Comparison of ENCODE assay signal across 20 cellular contexts in the genomic region with DNA sequence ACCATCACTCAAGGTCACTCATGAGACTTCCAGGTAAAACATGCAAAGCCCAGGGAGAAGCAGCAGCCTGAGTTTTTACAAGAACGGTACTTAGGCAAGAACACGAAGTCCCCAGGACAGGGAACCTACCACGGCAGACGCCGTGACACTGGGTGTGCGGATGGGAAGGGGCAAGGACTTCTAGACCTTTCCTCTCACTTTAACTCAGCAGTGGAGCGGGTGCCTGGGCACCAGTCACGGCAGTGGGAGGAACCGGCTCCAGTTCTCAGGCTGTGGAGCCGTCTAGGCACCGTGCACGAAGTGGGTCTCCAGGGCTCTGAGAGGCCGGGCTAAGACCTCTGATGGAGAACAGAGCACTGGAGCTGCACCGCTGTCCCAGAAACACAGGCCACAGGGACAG. TPM values are rescaled to one million over a fixed set of nuclear protein-coding genes. Genes with fewer than 3 reads are reported as not detected.
DNase-seq lines count a peak whose midpoint lies in the region; ATAC-seq, FAIRE-seq and TF ChIP-seq lines count a peak whose summit lies in the region.
"Had no signal": no experiment of that assay in that cellular context is flagged by ENCODE, and none has a peak within 500 bp of the region (broad histone marks: within the 10 kb centered on the region; RNA-seq: fewer than 3 reads in every experiment).

No MANE protein-coding gene starts in this region.

- no peak for DNase-seq in WTC11 (ENCODE audit: low spot score)
- no peak for DNase-seq in HepG2 (ENCODE audit: low spot score)
- DNase-seq in spleen, result no peak
- DNase-seq in MM.1S, result no peak
- no peak for DNase-seq in superior temporal gyrus (ENCODE audit: extremely low spot score)
- DNase-seq: activated CD4-positive, alpha-beta memory T cell treated with anti-CD3 and anti-CD28 coated beads, Interleukin-2, amount 10 ng/mL, durations not matched to agents 7 days and 5 days; activated naive CD4-positive, alpha-beta T cell; CD4-positive, alpha-beta T cell; GF-D8; NCI-H1694 treated with DMSO at 0.1 percent for 48 hours; NCI-H446; NK-92 treated with Interleukin-12 subunit alpha and Interleukin-12 subunit beta, amount 100 ng/mL, for 24 hours; RPMI8226; stimulated activated CD8-positive, alpha-beta memory T cell treated with anti-CD3 and anti-CD28 coated beads, Interleukin-4, amount 100 ng/mL, for 48 hours had no signal

- H3K4me1 ChIP-seq in HEK293 (ENCODE audit: control insufficient read depth, insufficient read depth, low read length) (no peaks in the 10 kb centered on the region), HepG2 (ENCODE audit: insufficient read depth, low read length) (peaks cover 52% of the 10 kb centered on the region), spleen (peaks cover 4 to 81% (median 56%) of the 10 kb centered on the region in 6 donors), MM.1S (ENCODE audit: low read length) (peaks cover 5% of the 10 kb centered on the region)

- H3K27ac ChIP-seq in HEK293 (ENCODE audit: extremely low read depth, low read depth, low read length) (no peak overlapping the region), HepG2 (ENCODE audit: extremely low read length, insufficient read depth, low read length) (no peak overlapping the region), spleen (peak overlapping the region; percentile 61 to 92 (median 87)), MM.1S (ENCODE audit: low read length) (no peak overlapping the region)

- CTCF ChIA-PET in HEK293 (lab: Yijun Ruan, JAX) (no interaction called here), WTC11 (lab: Charles Lee) (interaction anchor here (1.0 to 2.7 kb wide), 2 partner anchors 12 to 53 kb away, joined by 3 to 9 read pairs; no protein-coding TSS in a partner anchor), HepG2 (lab: Yijun Ruan, JAX; ENCODE audit: low intra/inter-chr PET ratio, low total read pairs) (interaction anchor here (1.5 kb wide), 1 partner anchor 35 kb away, joined by 4 read pairs; no protein-coding TSS in a partner anchor)

- TF ChIP-seq POLR2A in HepG2 (IDR thresholded peaks at IDR 0.05; ENCODE audit: insufficient read depth in 1 of 2, low read depth in 2 of 2, low read length in 2 of 2) (no peak), spleen (IDR thresholded peaks at IDR 0.05) (no peak)

- H3K27me3 ChIP-seq in HepG2 (ENCODE audit: control insufficient read depth in 1 of 2, insufficient read depth in 2 of 2, low read length in 2 of 2) (peaks cover 8 to 28% of the 10 kb centered on the region in 2 experiments), spleen (replicated peaks in 1 of 7) (peaks cover 0 to 76% (median 30%) of the 10 kb centered on the region in 7 donors), MM.1S (replicated peaks; ENCODE audit: insufficient read depth, low read length) (peaks cover 59% of the 10 kb centered on the region)

- H3K4me3 ChIP-seq in HEK293 (ENCODE audit: low read depth, low read length) (no peak overlapping the region), HepG2 (replicated peaks in 1 of 3; ENCODE audit: insufficient read depth in 1 of 3, low read depth in 2 of 3, low read length in 3 of 3) (no peak overlapping the region; a peak in 1 of 6 replicates), spleen (peak overlapping the region; percentile 5 to 83 (median 58)), MM.1S (ENCODE audit: low read length) (no peak overlapping the region)
- H3K4me3 ChIP-seq: K562 had no signal

- 0 out of 2 replicates have a peak overlapping the region, but pooled peaks have one; percentile 78 for H3K4me3 Mint-ChIP-seq in WTC11
- H3K4me3 Mint-ChIP-seq: activated CD4-positive, alpha-beta memory T cell treated with anti-CD3 and anti-CD28 coated beads, Interleukin-2, amount 10 ng/mL, durations not matched to agents 7 days and 5 days; CD4-positive, alpha-beta T cell had no signal

- in situ Hi-C loops in HepG2 (cut with HindIII; ENCODE audit: extremely low pct_ligation_motif_present, low pct_unique_long_range_greater_than_20kb), result no loop called here

- H4K20me1 ChIP-seq in HepG2 (ENCODE audit: insufficient read depth, low read length) (peaks cover 6% of the 10 kb centered on the region; the same call in 1 of the 2 replicates), MM.1S (ENCODE audit: insufficient read depth, low read length) (no peaks in the 10 kb centered on the region)

- H3K27ac Mint-ChIP-seq in WTC11, result no peak overlapping the region
- H3K27ac Mint-ChIP-seq: activated CD4-positive, alpha-beta memory T cell treated with anti-CD3 and anti-CD28 coated beads, Interleukin-2, amount 10 ng/mL, durations not matched to agents 7 days and 5 days; CD4-positive, alpha-beta T cell had no signal

- no peak for TF ChIP-seq RAD21 in HepG2 (CRISPR knock-in tag; IDR thresholded peaks at IDR 0.05)

- peaks cover 30% of the 10 kb centered on the region for H3K4me1 Mint-ChIP-seq in WTC11

- ATAC-seq in WTC11, result no peak
- ATAC-seq in HepG2, result no peak
- ATAC-seq in GM21390 (IDR thresholded peaks at IDR 0.05; ENCODE audit: unreplicated experiment), result no peak
- ATAC-seq in HG03159 (IDR thresholded peaks at IDR 0.05; ENCODE audit: unreplicated experiment), result no peak
- ATAC-seq: K562 had no signal

- no peaks in the 10 kb centered on the region for H3K9me2 ChIP-seq in MM.1S (replicated peaks; ENCODE audit: insufficient read depth, low read length)

- H2AFZ ChIP-seq in HepG2 (ENCODE audit: low read length) (no peak overlapping the region), MM.1S (ENCODE audit: low read length) (no peak overlapping the region)

- H3K9me3 Mint-ChIP-seq in WTC11, result no peaks in the 10 kb centered on the region
- H3K9me3 Mint-ChIP-seq: activated CD4-positive, alpha-beta memory T cell treated with anti-CD3 and anti-CD28 coated beads, Interleukin-2, amount 10 ng/mL, durations not matched to agents 7 days and 5 days; CD4-positive, alpha-beta T cell; central memory CD8-positive, alpha-beta T cell had no signal

- TF ChIP-seq EP300 in HepG2 (IDR thresholded peaks at IDR 0.05; ENCODE audit: low read depth in 2 of 2, low read length in 2 of 2) (no peak), HepG2 (CRISPR knock-in tag; IDR thresholded peaks at IDR 0.05; ENCODE audit: borderline replicate concordance) (no peak)

- POLR2A ChIA-PET in HEK293 (lab: Yijun Ruan, JAX), result no interaction called here
- POLR2A ChIA-PET in WTC11 (lab: Charles Lee), result no interaction called here
- POLR2A ChIA-PET in HepG2 (lab: Yijun Ruan, JAX), result no interaction called here

- peaks cover 36% of the 10 kb centered on the region for H3K27me3 Mint-ChIP-seq in WTC11 (ENCODE audit: low read depth)

- WGBS in HepG2 (ENCODE audit: low lambda C conversion rate), result 69% methylated on average over 14 of the region's 14 CpGs
- WGBS in spleen, 5 donors, result 45 to 79% (median 71%) methylated on average over 13 to 14 of the region's 14 CpGs

- no peaks in the 10 kb centered on the region for H3K36me3 Mint-ChIP-seq in WTC11

- no TSS peak for BruUV-seq in HepG2 (replicated peaks; lab: Mats Ljungman, UMichigan)

- H3K9ac ChIP-seq in HepG2 (ENCODE audit: insufficient read depth, low read depth, low read length) (no peak overlapping the region), MM.1S (ENCODE audit: low read length) (no peak overlapping the region)

- H3F3A ChIP-seq in MM.1S (ENCODE audit: insufficient read depth, low read length), result no peaks in the 10 kb centered on the region

- TF ChIP-seq CTCF in HEK293 (tag by site-specific recombination; IDR thresholded peaks at IDR 0.05) (no peak), WTC11 (IDR thresholded peaks at IDR 0.05) (no peak), HepG2 (CRISPR knock-in tag; IDR thresholded peaks at IDR 0.05) (no peak), spleen (IDR thresholded peaks at IDR 0.05 in 8 of 11, conservative IDR thresholded peaks at IDR 0.05 in 3 of 11) (no peak), MM.1S (IDR thresholded peaks at IDR 0.05; ENCODE audit: low read length) (no peak)

- intact Hi-C loops in HepG2 (cut with micrococcal nuclease; ENCODE audit: unreplicated experiment) (no loop called here), spleen (cut with DNase I; ENCODE audit: low total_unique reads) (no loop called here)

- H3K79me2 ChIP-seq in HepG2 (ENCODE audit: insufficient read depth, low read length), result no peaks in the 10 kb centered on the region
- no peaks in the 10 kb centered on the region for H3K79me2 ChIP-seq in MM.1S (ENCODE audit: low read length)

- H3K4me2 ChIP-seq in HepG2 (ENCODE audit: low read depth, low read length) (peak overlapping the region; percentile 88), MM.1S (ENCODE audit: low read depth, low read length) (no peak overlapping the region)

- H3K9me3 ChIP-seq in HEK293 (ENCODE audit: control insufficient read depth, insufficient read depth, low read depth, low read length) (no peaks in the 10 kb centered on the region), HepG2 (ENCODE audit: low read length) (no peaks in the 10 kb centered on the region), spleen (no peaks in the 10 kb centered on the region), MM.1S (replicated peaks; ENCODE audit: insufficient read depth, low read length) (no peaks in the 10 kb centered on the region)

- FAIRE-seq in HepG2 (lab: Jason Lieb, UNC), result no peak

- no peaks in the 10 kb centered on the region for H3K36me3 ChIP-seq in HEK293 (ENCODE audit: control insufficient read depth in 2 of 2, insufficient read depth in 1 of 2, low read length in 2 of 2)
- no peaks in the 10 kb centered on the region for H3K36me3 ChIP-seq in HepG2 (replicated peaks in 1 of 2; ENCODE audit: control insufficient read depth in 1 of 2, insufficient read depth in 2 of 2, low read length in 2 of 2)
- no peaks in the 10 kb centered on the region for H3K36me3 ChIP-seq in spleen
- no peaks in the 10 kb centered on the region for H3K36me3 ChIP-seq in MM.1S (replicated peaks; ENCODE audit: insufficient read depth, low read length)

RNA-seq across cellular contexts. Expression of a gene that starts 2.5 kb away (rescaled TPM):
- total RNA-seq in WTC11 (2021), result 18.9 to 20.1 TPM (median 20.1 TPM) in 3 replicates
- 10.9 and 13.5 TPM in 2 replicates for total RNA-seq in HepG2 (2016; rRNA removed; fragmentation: Illumina TruSeq; extraction: Trizol)
- 74.9 and 80.6 TPM in 2 replicates for total RNA-seq in HepG2 (2016; cell fraction: cytosol; rRNA removed; fragmentation: Illumina TruSeq; extraction: Trizol; ENCODE audit: low read depth)
- 10.9 and 15.4 TPM in 2 replicates for total RNA-seq in HepG2 (2016; cell fraction: insoluble cytoplasmic fraction; rRNA removed; fragmentation: Illumina TruSeq; extraction: Trizol)
- 51.8 and 55.2 TPM in 2 replicates for total RNA-seq in HepG2 (2016; cell fraction: membrane; rRNA removed; fragmentation: Illumina TruSeq; extraction: Trizol)
- 8.7 and 9.2 TPM in 2 replicates for total RNA-seq in HepG2 (2016; cell fraction: nucleus; rRNA removed; fragmentation: Illumina TruSeq; extraction: Trizol)
- 1.6 and 2.7 TPM in 2 replicates for polyA plus RNA-seq in HepG2 (2011; rRNA removed)
- 1.6 and 2.0 TPM in 2 replicates for polyA plus RNA-seq in HepG2 (2011; cell fraction: cytosol; rRNA removed)
- polyA plus RNA-seq in HepG2 (2011; cell fraction: nucleus; rRNA removed), result 7.2 and 7.6 TPM in 2 replicates
- polyA plus RNA-seq in HepG2 (2012), result 3.8 and 5.3 TPM in 2 replicates
- 0.45 and 0.85 TPM in 2 replicates for polyA plus RNA-seq in HepG2 (2016; cell fraction: cytosol; fragmentation: Illumina TruSeq; extraction: Trizol; ENCODE audit: low read depth)
- polyA plus RNA-seq in HepG2 (2016; cell fraction: insoluble cytoplasmic fraction; fragmentation: Illumina TruSeq; extraction: Trizol; ENCODE audit: low read depth), result 3.9 and 4.2 TPM in 2 replicates
- 1.4 and 1.5 TPM in 2 replicates for polyA plus RNA-seq in HepG2 (2016; cell fraction: membrane; fragmentation: Illumina TruSeq; extraction: Trizol; ENCODE audit: low read depth)
- 7.1 and 7.5 TPM in 2 replicates for polyA plus RNA-seq in HepG2 (2016; cell fraction: nucleus; fragmentation: Illumina TruSeq; extraction: Trizol; ENCODE audit: insufficient read depth, low read depth)
- polyA minus RNA-seq in HepG2 (2011; rRNA and poly(A)+ RNA removed; ENCODE audit: low replicate concordance), result 18.8 and 33.6 TPM in 2 replicates
- polyA minus RNA-seq in HepG2 (2011; cell fraction: cytosol; rRNA and poly(A)+ RNA removed), result 8.3 and 9.0 TPM in 2 replicates
- polyA minus RNA-seq in HepG2 (2011; cell fraction: nucleus; rRNA and poly(A)+ RNA removed), result 5.4 and 9.1 TPM in 2 replicates
- total RNA-seq in spleen, result 10 to 100 TPM; 27.6 to 76.5 (median 35.9) TPM
- 10 to 100 TPM in 1 of 3 donors, 1 to 10 TPM in 2; 3.6 to 14.7 (median 4.7) TPM for polyA plus RNA-seq in spleen

RNA-seq across cellular contexts. Expression of a gene that starts 32.8 kb away (rescaled TPM):
- 0.11 TPM in 1 of 3 replicates, not detected in the others for total RNA-seq in WTC11 (2021)
- total RNA-seq in HepG2 (2016; rRNA removed; fragmentation: Illumina TruSeq; extraction: Trizol), result not detected in 2 replicates
- total RNA-seq in HepG2 (2016; cell fraction: cytosol; rRNA removed; fragmentation: Illumina TruSeq; extraction: Trizol; ENCODE audit: low read depth), result not detected in 2 replicates
- total RNA-seq in HepG2 (2016; cell fraction: insoluble cytoplasmic fraction; rRNA removed; fragmentation: Illumina TruSeq; extraction: Trizol), result not detected in 2 replicates
- not detected in 2 replicates for total RNA-seq in HepG2 (2016; cell fraction: membrane; rRNA removed; fragmentation: Illumina TruSeq; extraction: Trizol)
- total RNA-seq in HepG2 (2016; cell fraction: nucleus; rRNA removed; fragmentation: Illumina TruSeq; extraction: Trizol), result not detected in 2 replicates
- not detected in 2 replicates for polyA plus RNA-seq in HepG2 (2011; rRNA removed)
- polyA plus RNA-seq in HepG2 (2011; cell fraction: cytosol; rRNA removed), result not detected in 2 replicates
- polyA plus RNA-seq in HepG2 (2011; cell fraction: nucleus; rRNA removed), result not detected in 2 replicates
- not detected in 2 replicates for polyA plus RNA-seq in HepG2 (2012)
- not detected in 2 replicates for polyA plus RNA-seq in HepG2 (2016; cell fraction: cytosol; fragmentation: Illumina TruSeq; extraction: Trizol; ENCODE audit: low read depth)
- not detected in 2 replicates for polyA plus RNA-seq in HepG2 (2016; cell fraction: insoluble cytoplasmic fraction; fragmentation: Illumina TruSeq; extraction: Trizol; ENCODE audit: low read depth)
- not detected in 2 replicates for polyA plus RNA-seq in HepG2 (2016; cell fraction: membrane; fragmentation: Illumina TruSeq; extraction: Trizol; ENCODE audit: low read depth)
- polyA plus RNA-seq in HepG2 (2016; cell fraction: nucleus; fragmentation: Illumina TruSeq; extraction: Trizol; ENCODE audit: insufficient read depth, low read depth), result not detected in 2 replicates
- not detected in 2 replicates for polyA minus RNA-seq in HepG2 (2011; rRNA and poly(A)+ RNA removed; ENCODE audit: low replicate concordance)
- not detected in 2 replicates for polyA minus RNA-seq in HepG2 (2011; cell fraction: cytosol; rRNA and poly(A)+ RNA removed)
- not detected in 2 replicates for polyA minus RNA-seq in HepG2 (2011; cell fraction: nucleus; rRNA and poly(A)+ RNA removed)
- total RNA-seq in spleen, result not detected
- polyA plus RNA-seq in spleen, result under 1 TPM; 0.49 to 0.86 (median 0.57) TPM
- total RNA-seq: activated CD4-positive, alpha-beta memory T cell treated with anti-CD3 and anti-CD28 coated beads, Interleukin-2, amount 10 ng/mL, durations not matched to agents 7 days and 5 days; CD4-positive, alpha-beta T cell; K562; temporal lobe had no signal
- polyA plus RNA-seq: K562 had no signal

RNA-seq across cellular contexts. Expression of a gene that starts 36.5 kb away (rescaled TPM):
- 80.8 to 87.2 TPM (median 85.6 TPM) in 3 replicates for total RNA-seq in WTC11 (2021)
- total RNA-seq in HepG2 (2016; rRNA removed; fragmentation: Illumina TruSeq; extraction: Trizol), result 156 and 187 TPM in 2 replicates
- total RNA-seq in HepG2 (2016; cell fraction: cytosol; rRNA removed; fragmentation: Illumina TruSeq; extraction: Trizol; ENCODE audit: low read depth), result 17.3 and 18.9 TPM in 2 replicates
- 159 and 183 TPM in 2 replicates for total RNA-seq in HepG2 (2016; cell fraction: insoluble cytoplasmic fraction; rRNA removed; fragmentation: Illumina TruSeq; extraction: Trizol)
- 68.0 and 74.8 TPM in 2 replicates for total RNA-seq in HepG2 (2016; cell fraction: membrane; rRNA removed; fragmentation: Illumina TruSeq; extraction: Trizol)
- 80.6 and 85.7 TPM in 2 replicates for total RNA-seq in HepG2 (2016; cell fraction: nucleus; rRNA removed; fragmentation: Illumina TruSeq; extraction: Trizol)
- 184 and 198 TPM in 2 replicates for polyA plus RNA-seq in HepG2 (2011; rRNA removed)
- polyA plus RNA-seq in HepG2 (2011; cell fraction: cytosol; rRNA removed), result 197 and 204 TPM in 2 replicates
- polyA plus RNA-seq in HepG2 (2011; cell fraction: nucleus; rRNA removed), result 163 and 169 TPM in 2 replicates
- 96.3 and 115 TPM in 2 replicates for polyA plus RNA-seq in HepG2 (2012)
- 18.7 and 19.4 TPM in 2 replicates for polyA plus RNA-seq in HepG2 (2016; cell fraction: cytosol; fragmentation: Illumina TruSeq; extraction: Trizol; ENCODE audit: low read depth)
- polyA plus RNA-seq in HepG2 (2016; cell fraction: insoluble cytoplasmic fraction; fragmentation: Illumina TruSeq; extraction: Trizol; ENCODE audit: low read depth), result 188 and 207 TPM in 2 replicates
- polyA plus RNA-seq in HepG2 (2016; cell fraction: membrane; fragmentation: Illumina TruSeq; extraction: Trizol; ENCODE audit: low read depth), result 59.6 and 59.7 TPM in 2 replicates
- 162 and 173 TPM in 2 replicates for polyA plus RNA-seq in HepG2 (2016; cell fraction: nucleus; fragmentation: Illumina TruSeq; extraction: Trizol; ENCODE audit: insufficient read depth, low read depth)
- 128 and 150 TPM in 2 replicates for polyA minus RNA-seq in HepG2 (2011; rRNA and poly(A)+ RNA removed; ENCODE audit: low replicate concordance)
- 114 and 118 TPM in 2 replicates for polyA minus RNA-seq in HepG2 (2011; cell fraction: cytosol; rRNA and poly(A)+ RNA removed)
- 47.3 and 56.6 TPM in 2 replicates for polyA minus RNA-seq in HepG2 (2011; cell fraction: nucleus; rRNA and poly(A)+ RNA removed)
- 100 to 1,000 TPM in 1 of 7 donors, 10 to 100 TPM in 6; 66.3 to 102 (median 92.1) TPM for total RNA-seq in spleen
- polyA plus RNA-seq in spleen, result 10 to 100 TPM; 60.2 to 94.6 (median 63.5) TPM

Comparison
In these comparisons a context has a peak if more than half of its experiments do, and no peak if none do; other contexts are left out.
1. H3K27ac ChIP-seq: peak in spleen (8 of 8); none in HEK293 (single experiment), HepG2 (single experiment) and MM.1S (single experiment).
2. H3K4me3 ChIP-seq: peak in spleen (8 of 8); none in HEK293 (single experiment), HepG2 (0 of 3) and MM.1S (single experiment).